Comparison of ENCODE assay signal across 18 cellular contexts in genomic region chr3:87810427-87810826, GRCh38. TPM values are rescaled to one million over a fixed set of nuclear protein-coding genes. Genes with fewer than 3 reads are reported as not detected.
DNase-seq lines count a peak whose midpoint lies in the region; ATAC-seq and TF ChIP-seq lines count a peak whose summit lies in the region.
"Had no signal": no experiment of that assay in that cellular context is flagged by ENCODE, and none has a peak within 500 bp of the region (broad histone marks: within the 10 kb centered on the region; RNA-seq: fewer than 3 reads in every experiment).

No MANE protein-coding gene starts in this region.

- no peaks in the 10 kb centered on the region for H3K79me2 ChIP-seq in ACC112 (ENCODE audit: control insufficient read depth, insufficient read depth, low read length, unreplicated experiment)

- peaks cover 30% of the 10 kb centered on the region for H3K36me3 Mint-ChIP-seq in HFFc6 (ENCODE audit: low read depth)

- H3K36me3 ChIP-seq in ACC112 (ENCODE audit: insufficient read depth, low read length), result no peaks in the 10 kb centered on the region

- peaks cover 6% of the 10 kb centered on the region for H3K4me1 ChIP-seq in ACC112 (ENCODE audit: control insufficient read depth, insufficient read depth, low read length, unreplicated experiment)
- H3K4me1 ChIP-seq: A549, Caco-2 had no signal

- H2AFZ ChIP-seq in ACC112 (ENCODE audit: low read length, unreplicated experiment), result peak overlapping the region; percentile 39
- H2AFZ ChIP-seq: GM23338 had no signal

- no peak overlapping the region for H3K4me3 ChIP-seq in ACC112 (ENCODE audit: low read depth, low read length)
- H3K4me3 ChIP-seq: A549, GM23338 had no signal

- H3K27me3 Mint-ChIP-seq in HFFc6 (ENCODE audit: insufficient read depth), result no peaks in the 10 kb centered on the region

- H3K27ac ChIP-seq in ACC112 (ENCODE audit: low read depth, low read length), result peak overlapping the region; percentile 35
- H3K27ac ChIP-seq: A549 had no signal

- H3K27ac Mint-ChIP-seq in HFFc6, result peak overlapping the region; percentile 66
- H3K27ac Mint-ChIP-seq: GM23338 had no signal

- no peak for ATAC-seq in omental fat pad (ENCODE audit: low FRiP score)
- ATAC-seq: A549, GM23338 had no signal

- H3K27me3 ChIP-seq in ACC112 (ENCODE audit: insufficient read depth, low read length), result no peaks in the 10 kb centered on the region

- TF ChIP-seq CTCF in HFFc6 (IDR thresholded peaks at IDR 0.05), result no peak
- TF ChIP-seq CTCF in omental fat pad (IDR thresholded peaks at IDR 0.05), result no peak

- peak; percentile 23 for DNase-seq in HFFc6
- peak; percentile 66 for DNase-seq in RPMI7951 (ENCODE audit: low read depth)
- DNase-seq in fibroblast of peridontal ligament (ENCODE audit: extremely low read depth), result peak; percentile 30
- DNase-seq in T1000 (lab: John Stamatoyannopoulos, UW), result no peak
- no peak for DNase-seq in omental fat pad (ENCODE audit: low spot score)
- DNase-seq in medulla oblongata (ENCODE audit: extremely low spot score), result no peak
- no peak for DNase-seq in MV-4-11 (lab: John Stamatoyannopoulos, UW)
- DNase-seq: AML-193, Caco-2, DMS53, MM.1S, NCI-H1417 treated with DMSO at 0.1 percent for 48 hours, NCI-H2029, NCI-H2171 treated with DMSO at 0.1 percent for 48 hours, NCI-H524 had no signal

- H3K4me1 Mint-ChIP-seq in HFFc6 (ENCODE audit: low read depth), result peaks cover 56% of the 10 kb centered on the region
- H3K4me1 Mint-ChIP-seq: GM23338 had no signal

- peak overlapping the region; percentile 55 for H3K4me3 Mint-ChIP-seq in HFFc6
- H3K4me3 Mint-ChIP-seq: GM23338 had no signal

- peaks cover 20% of the 10 kb centered on the region for H3K9me3 Mint-ChIP-seq in HFFc6

RNA-seq across cellular contexts. Expression of gene HTR1F, which starts 17.9 kb away (rescaled TPM):
- total RNA-seq in HFFc6 (2021; fragmentation: NEBNext Ultra II Directional; extraction: Animal tissue kit (Norgen Biotek cat#: 25700)), result under 1 TPM; 0.05 to 0.63 (median 0.50) TPM
- 0.68 and 0.72 TPM in 2 replicates for total RNA-seq in RPMI7951 (2014; rRNA removed; shearing (Covaris generic))
- 1 to 10 TPM in 2 of 4 donors, under 1 TPM in 2; 0.46 to 1.9 (median 1.1) TPM for total RNA-seq in omental fat pad
- total RNA-seq: Caco-2 had no signal

Comparison
In these comparisons a context has a peak if more than half of its experiments do, and no peak if none do; other contexts are left out.
1. DNase-seq: peak in HFFc6 (single experiment), RPMI7951 (single experiment) and fibroblast of peridontal ligament (single experiment); none in T1000 (single experiment), omental fat pad (single experiment), medulla oblongata (single experiment) and MV-4-11 (single experiment).